Comparison of ENCODE assay signal across 8 cellular contexts in the genomic region with DNA sequence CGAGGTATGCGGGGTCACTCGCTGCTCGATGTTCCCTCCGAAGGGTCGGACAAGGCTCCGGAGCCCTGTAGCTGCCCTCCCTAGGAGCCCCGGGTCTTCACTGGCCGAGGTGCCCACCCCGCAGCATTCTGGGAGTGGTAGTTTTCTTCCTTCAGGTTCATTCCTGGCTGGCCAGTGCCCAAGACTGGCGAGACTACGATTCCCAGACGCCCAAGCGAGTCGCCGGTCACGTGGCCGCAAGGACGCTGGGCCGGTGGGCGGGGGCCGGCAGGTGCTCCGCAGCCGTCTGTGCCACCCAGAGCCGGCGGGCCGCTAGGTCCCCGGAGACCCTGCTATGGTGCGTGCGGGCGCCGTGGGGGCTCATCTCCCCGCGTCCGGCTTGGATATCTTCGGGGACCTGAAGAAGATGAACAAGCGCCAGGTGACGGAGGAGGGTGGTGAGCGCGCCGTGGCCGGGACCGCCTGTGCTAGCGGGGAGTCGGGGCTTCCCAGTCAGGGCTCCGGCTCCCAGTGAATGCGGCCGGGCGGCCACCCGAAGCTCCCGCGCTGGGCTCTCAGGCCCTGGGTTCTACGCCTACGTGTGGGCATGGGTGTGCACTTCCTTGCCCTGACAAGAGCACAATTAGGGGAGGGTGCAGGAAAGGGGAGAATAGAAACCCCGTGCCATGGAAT. TPM values are rescaled to one million over a fixed set of nuclear protein-coding genes. Genes with fewer than 3 reads are reported as not detected.
DNase-seq lines count a peak whose midpoint lies in the region; ATAC-seq and TF ChIP-seq lines count a peak whose summit lies in the region.

SEC11C (plus strand) TSS at position 270 of the 672 bp plus-strand sequence; CDS start at position 335, 65 bp downstream.

- intact Hi-C loops in activated CD4-positive, alpha-beta T cell treated with anti-CD3 and anti-CD28 coated beads, Interleukin-2, amount 10 ng/mL, durations not matched to agents 24 days and 14 days (cut with micrococcal nuclease): loop anchor here (1.0 to 10.0 kb wide), 6 partner anchors 15 to 763 kb away; partner anchors contain the start of gene MALT1

- H3K36me3 Mint-ChIP-seq in activated CD4-positive, alpha-beta T cell treated with anti-CD3 and anti-CD28 coated beads, Interleukin-2, amount 10 ng/mL, durations not matched to agents 24 days and 14 days (ENCODE audit: low read depth): peaks cover 4% of the 10 kb centered on the region

- no peak for TF ChIP-seq CTCF in BE2C (IDR thresholded peaks at IDR 0.05; ENCODE audit: low read depth, low read length)

- H3K27me3 ChIP-seq in BE2C: peaks cover 7% of the 10 kb centered on the region; the same call in 1 of the 2 replicates

- H3K4me1 ChIP-seq in BE2C: no peaks in the 10 kb centered on the region

- DNase-seq in BE2C (peak; percentile 92), NCI-H526 treated with DMSO at 0.1 percent for 48 hours (lab: John Stamatoyannopoulos, UW) (peak; percentile 98), cortex of kidney (lab: John Stamatoyannopoulos, UW) (peak; percentile 31), left kidney (ENCODE audit: low read depth, low spot score) (peak; percentile 99)
- peak; percentile 99 for DNase-seq in activated CD4-positive, alpha-beta T cell treated with anti-CD3 and anti-CD28 coated beads, Interleukin-2, amount 10 ng/mL, durations not matched to agents 24 days and 14 days
- DNase-seq in stimulated activated CD4-positive, alpha-beta T cell treated with anti-CD3 and anti-CD28 coated beads, Interleukin-2, amount 100 ng/mL, for 24 hours: peak; percentile 94 to 95

- peaks cover 37% of the 10 kb centered on the region for H3K4me1 Mint-ChIP-seq in activated CD4-positive, alpha-beta T cell treated with anti-CD3 and anti-CD28 coated beads, Interleukin-2, amount 10 ng/mL, durations not matched to agents 24 days and 14 days

- ATAC-seq in GM19324 (IDR thresholded peaks at IDR 0.05; ENCODE audit: low FRiP score, unreplicated experiment): peak; percentile 93
- ATAC-seq in HG03469 (IDR thresholded peaks at IDR 0.05; ENCODE audit: unreplicated experiment): peak; percentile 67

- peak within 1 kb of the TSS; percentile 79 for H3K4me3 ChIP-seq in BE2C (ENCODE audit: low read depth, low read length)

- no peaks in the 10 kb centered on the region for H3K36me3 ChIP-seq in BE2C

- H3K9me3 Mint-ChIP-seq in activated CD4-positive, alpha-beta T cell treated with anti-CD3 and anti-CD28 coated beads, Interleukin-2, amount 10 ng/mL, durations not matched to agents 24 days and 14 days: no peaks in the 10 kb centered on the region

- H3K27me3 Mint-ChIP-seq in activated CD4-positive, alpha-beta T cell treated with anti-CD3 and anti-CD28 coated beads, Interleukin-2, amount 10 ng/mL, durations not matched to agents 24 days and 14 days: peaks cover 26% of the 10 kb centered on the region

- H3K27ac Mint-ChIP-seq in activated CD4-positive, alpha-beta T cell treated with anti-CD3 and anti-CD28 coated beads, Interleukin-2, amount 10 ng/mL, durations not matched to agents 24 days and 14 days: peak within 1 kb of the TSS; percentile 98

- no peaks in the 10 kb centered on the region for H3K9me3 ChIP-seq in BE2C

- H3K4me3 Mint-ChIP-seq in activated CD4-positive, alpha-beta T cell treated with anti-CD3 and anti-CD28 coated beads, Interleukin-2, amount 10 ng/mL, durations not matched to agents 24 days and 14 days: peak within 1 kb of the TSS; percentile 97

RNA-seq across cellular contexts. Expression of gene SEC11C, which starts in this region (rescaled TPM):
- polyA plus RNA-seq in BE2C (2012; ENCODE audit: insufficient read depth, insufficient read length, low read depth): 45.3 TPM
- 125 and 126 TPM in 2 replicates for total RNA-seq in activated CD4-positive, alpha-beta T cell treated with anti-CD3 and anti-CD28 coated beads, Interleukin-2, amount 10 ng/mL, durations not matched to agents 24 days and 14 days

Comparison
In these comparisons a context has a peak if more than half of its experiments do, and no peak if none do; other contexts are left out.
1. Peak in every context shown above with its lines: DNase-seq, ATAC-seq and H3K4me3 ChIP-seq.
2. DNase-seq: peak in every context shown above with its lines; median percentile 99 in activated CD4-positive, alpha-beta T cell treated with anti-CD3 and anti-CD28 coated beads, Interleukin-2, amount 10 ng/mL, durations not matched to agents 24 days and 14 days; 99 in left kidney; 98 in NCI-H526 treated with DMSO at 0.1 percent for 48 hours; 94 in stimulated activated CD4-positive, alpha-beta T cell treated with anti-CD3 and anti-CD28 coated beads, Interleukin-2, amount 100 ng/mL, for 24 hours; 92 in BE2C; 31 in cortex of kidney.